ENCODE assay signal across 22 cellular contexts in the genomic region with DNA sequence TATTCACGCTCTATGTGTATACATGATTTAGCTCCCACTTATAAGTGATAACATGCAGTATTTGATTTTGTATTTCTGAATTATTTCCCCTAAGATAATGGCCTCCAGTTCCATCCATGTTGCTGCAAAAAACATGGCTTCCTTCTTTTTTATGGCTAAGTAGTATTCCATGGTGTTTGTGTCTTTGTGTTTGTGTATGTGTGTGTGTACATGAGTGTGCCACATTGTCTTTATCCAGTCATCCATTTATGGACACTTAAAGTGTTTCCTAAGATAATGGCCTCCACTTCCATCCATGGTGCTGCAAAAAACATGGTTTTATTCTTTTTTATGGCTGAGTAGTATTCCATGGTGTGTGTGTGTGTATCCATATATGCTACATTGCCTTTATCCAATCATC. TPM values are rescaled to one million over a fixed set of nuclear protein-coding genes. Genes with fewer than 3 reads are reported as not detected.
DNase-seq lines count a peak whose midpoint lies in the region; ATAC-seq and TF ChIP-seq lines count a peak whose summit lies in the region.
"Had no signal": no experiment of that assay in that cellular context is flagged by ENCODE, and none has a peak within 500 bp of the region (broad histone marks: within the 10 kb centered on the region; RNA-seq: fewer than 3 reads in every experiment).

No MANE protein-coding gene starts in this region.

- H3K36me3 Mint-ChIP-seq in activated CD4-positive, alpha-beta T cell treated with anti-CD3 and anti-CD28 coated beads for 36 hours (ENCODE audit: low read depth), result peaks cover 53% of the 10 kb centered on the region
- H3K36me3 Mint-ChIP-seq in activated naive CD8-positive, alpha-beta T cell, result peaks cover 34% of the 10 kb centered on the region
- peaks cover 66% of the 10 kb centered on the region for H3K36me3 Mint-ChIP-seq in activated naive CD8-positive, alpha-beta T cell treated with anti-CD3 and anti-CD28 coated beads for 36 hours
- peaks cover 56% of the 10 kb centered on the region for H3K36me3 Mint-ChIP-seq in activated T-helper 17 cell treated with anti-CD3 and anti-CD28 coated beads, Interleukin-2, amount 50 U/mL, for 72 hours (ENCODE audit: low read depth)
- H3K36me3 Mint-ChIP-seq in neural crest cell (ENCODE audit: low read depth), result peaks cover 36% of the 10 kb centered on the region

- intact Hi-C loops in activated CD4-positive, alpha-beta T cell treated with anti-CD3 and anti-CD28 coated beads for 36 hours (cut with DNase I, micrococcal nuclease), result no loop called here

- POLR2A ChIA-PET in activated CD4-positive, alpha-beta T cell treated with anti-CD3 and anti-CD28 coated beads for 36 hours (lab: Charles Lee), result no interaction called here

- no peaks in the 10 kb centered on the region for H3K27me3 Mint-ChIP-seq in activated CD4-positive, alpha-beta T cell treated with anti-CD3 and anti-CD28 coated beads for 36 hours
- no peaks in the 10 kb centered on the region for H3K27me3 Mint-ChIP-seq in activated naive CD8-positive, alpha-beta T cell
- no peaks in the 10 kb centered on the region for H3K27me3 Mint-ChIP-seq in activated naive CD8-positive, alpha-beta T cell treated with anti-CD3 and anti-CD28 coated beads for 36 hours
- no peaks in the 10 kb centered on the region for H3K27me3 Mint-ChIP-seq in activated T-helper 17 cell treated with anti-CD3 and anti-CD28 coated beads, Interleukin-2, amount 50 U/mL, for 72 hours
- H3K27me3 Mint-ChIP-seq in neural crest cell (ENCODE audit: low read depth), result no peaks in the 10 kb centered on the region
- H3K27me3 Mint-ChIP-seq: B cell had no signal

- H3K4me3 Mint-ChIP-seq in activated CD4-positive, alpha-beta T cell treated with anti-CD3 and anti-CD28 coated beads for 36 hours, result no peak overlapping the region
- H3K4me3 Mint-ChIP-seq in activated naive CD8-positive, alpha-beta T cell, result no peak overlapping the region
- H3K4me3 Mint-ChIP-seq in activated naive CD8-positive, alpha-beta T cell treated with anti-CD3 and anti-CD28 coated beads for 36 hours, result no peak overlapping the region
- peak overlapping the region; percentile 7 for H3K4me3 Mint-ChIP-seq in activated T-helper 17 cell treated with anti-CD3 and anti-CD28 coated beads, Interleukin-2, amount 50 U/mL, for 72 hours
- no peak overlapping the region for H3K4me3 Mint-ChIP-seq in neural crest cell
- H3K4me3 Mint-ChIP-seq: B cell had no signal

- TF ChIP-seq CTCF in neural crest cell (conservative IDR thresholded peaks at IDR 0.05), result no peak

- peaks cover 23% of the 10 kb centered on the region for H3K9me3 Mint-ChIP-seq in activated CD4-positive, alpha-beta T cell treated with anti-CD3 and anti-CD28 coated beads for 36 hours (ENCODE audit: low read depth)
- peaks cover 16% of the 10 kb centered on the region for H3K9me3 Mint-ChIP-seq in activated naive CD8-positive, alpha-beta T cell (ENCODE audit: low read depth)
- H3K9me3 Mint-ChIP-seq in activated naive CD8-positive, alpha-beta T cell treated with anti-CD3 and anti-CD28 coated beads for 36 hours, result peaks cover 40% of the 10 kb centered on the region
- no peaks in the 10 kb centered on the region for H3K9me3 Mint-ChIP-seq in activated T-helper 17 cell treated with anti-CD3 and anti-CD28 coated beads, Interleukin-2, amount 50 U/mL, for 72 hours
- H3K9me3 Mint-ChIP-seq in neural crest cell, result peaks cover 19% of the 10 kb centered on the region

- no peak for ATAC-seq in activated CD4-positive, alpha-beta T cell treated with anti-CD3 and anti-CD28 coated beads for 36 hours
- no peak for ATAC-seq in activated T-helper 17 cell treated with anti-CD3 and anti-CD28 coated beads, Interleukin-2, amount 50 U/mL, for 72 hours (replicated peaks)
- ATAC-seq in GM21515 (IDR thresholded peaks at IDR 0.05; ENCODE audit: unreplicated experiment) (no peak), HG03045 (IDR thresholded peaks at IDR 0.05; ENCODE audit: unreplicated experiment) (no peak)
- ATAC-seq: HCT116, HepG2 had no signal

- peaks cover 85% of the 10 kb centered on the region for H3K4me1 Mint-ChIP-seq in activated CD4-positive, alpha-beta T cell treated with anti-CD3 and anti-CD28 coated beads for 36 hours
- H3K4me1 Mint-ChIP-seq in activated naive CD8-positive, alpha-beta T cell (ENCODE audit: low read depth), result peaks cover 89% of the 10 kb centered on the region
- H3K4me1 Mint-ChIP-seq in activated naive CD8-positive, alpha-beta T cell treated with anti-CD3 and anti-CD28 coated beads for 36 hours, result peaks cover 78% of the 10 kb centered on the region
- peaks cover 73% of the 10 kb centered on the region for H3K4me1 Mint-ChIP-seq in activated T-helper 17 cell treated with anti-CD3 and anti-CD28 coated beads, Interleukin-2, amount 50 U/mL, for 72 hours
- no peaks in the 10 kb centered on the region for H3K4me1 Mint-ChIP-seq in neural crest cell

- CTCF ChIA-PET in activated CD4-positive, alpha-beta T cell treated with anti-CD3 and anti-CD28 coated beads for 36 hours (lab: Charles Lee), result no interaction called here

- H3K27ac Mint-ChIP-seq in activated CD4-positive, alpha-beta T cell treated with anti-CD3 and anti-CD28 coated beads for 36 hours, result peak overlapping the region; percentile 58
- peak overlapping the region; percentile 23 for H3K27ac Mint-ChIP-seq in activated naive CD8-positive, alpha-beta T cell
- H3K27ac Mint-ChIP-seq in activated naive CD8-positive, alpha-beta T cell treated with anti-CD3 and anti-CD28 coated beads for 36 hours, result no peak overlapping the region
- H3K27ac Mint-ChIP-seq in activated T-helper 17 cell treated with anti-CD3 and anti-CD28 coated beads, Interleukin-2, amount 50 U/mL, for 72 hours, result peak overlapping the region; percentile 15
- peak overlapping the region; percentile 60 for H3K27ac Mint-ChIP-seq in neural crest cell (ENCODE audit: unreplicated experiment)
- H3K27ac Mint-ChIP-seq: B cell had no signal

- no peak for DNase-seq in activated CD4-positive, alpha-beta T cell treated with anti-CD3 and anti-CD28 coated beads for 36 hours
- no peak for DNase-seq in activated CD4-positive, alpha-beta T cell treated with anti-CD3 and anti-CD28 coated beads for 4 hours
- no peak for DNase-seq in activated naive CD8-positive, alpha-beta T cell treated with anti-CD3 and anti-CD28 coated beads for 36 hours
- DNase-seq in neural crest cell (ENCODE audit: low read depth, low spot score), result no peak
- DNase-seq: Calu3, DMS79 treated with DMSO at 0.1 percent for 48 hours, GF-D8, Kasumi-1, NCI-H1092 treated with DMSO at 0.1 percent for 48 hours, NCI-H1436, NCI-H187 treated with DMSO at 0.1 percent for 48 hours, NCI-H2171 treated with DMSO at 0.1 percent for 48 hours, NCI-H524, NCI-H748 treated with DMSO at 0.1 percent for 48 hours, SJCRH30 had no signal

RNA-seq across cellular contexts. Expression of gene USP15, which starts 25.1 kb away (rescaled TPM):
- 10 to 100 TPM; 87.2 to 98.0 TPM for total RNA-seq in activated CD4-positive, alpha-beta T cell treated with anti-CD3 and anti-CD28 coated beads for 36 hours
- 100 to 1,000 TPM; 118 to 137 TPM for total RNA-seq in activated naive CD8-positive, alpha-beta T cell treated with anti-CD3 and anti-CD28 coated beads for 36 hours
- total RNA-seq in activated T-helper 17 cell treated with anti-CD3 and anti-CD28 coated beads, Interleukin-2, amount 50 U/mL, for 72 hours, result 100 to 1,000 TPM in 1 of 2 donors, 10 to 100 TPM in 1; 83.4 to 113 TPM
- 37.5 and 39.6 TPM in 2 replicates for total RNA-seq in neural crest cell
